Comparison of ENCODE assay signal across 8 cellular contexts in genomic region chr19:45179063-45179847, GRCh38. TPM values are rescaled to one million over a fixed set of nuclear protein-coding genes. Genes with fewer than 3 reads are reported as not detected.
DNase-seq lines count a peak whose midpoint lies in the region; ATAC-seq, FAIRE-seq and TF ChIP-seq lines count a peak whose summit lies in the region.

No MANE protein-coding gene starts in this region.

- H4K5ac ChIP-seq in H1 (ENCODE audit: insufficient read length, low read depth, low read length), result no peak overlapping the region

- no peak overlapping the region for H3K4ac ChIP-seq in H1 (replicated peaks; ENCODE audit: insufficient read length, low read depth, low read length)

- in situ Hi-C loops in HAP-1 (cut with MboI; ENCODE audit: low sequenced_read_pairs), result no loop called here

- H3K27me3 ChIP-seq in ACC112 (ENCODE audit: insufficient read depth, low read length), result no peaks in the 10 kb centered on the region
- no peaks in the 10 kb centered on the region for H3K27me3 ChIP-seq in HAP-1 (ENCODE audit: low read depth)
- H3K27me3 ChIP-seq in H1 (replicated peaks in 1 of 4; ENCODE audit: control insufficient read depth in 3 of 4, extremely low read depth in 1 of 4, insufficient read depth in 3 of 4, low read length in 3 of 4), result no peaks in the 10 kb centered on the region
- H3K27me3 ChIP-seq in muscle layer of duodenum (ENCODE audit: low read depth, low read length), result no peaks in the 10 kb centered on the region
- no peaks in the 10 kb centered on the region for H3K27me3 ChIP-seq in upper lobe of right lung

- no peak for TF ChIP-seq EP300 in H1 (IDR thresholded peaks at IDR 0.05; ENCODE audit: borderline replicate concordance in 1 of 2, low read depth in 2 of 2, low read length in 2 of 2)

- H3K18ac ChIP-seq in H1 (ENCODE audit: extremely low read depth, low read length), result no peak overlapping the region; the same call in 1 of the 2 replicates

- no peak for FAIRE-seq in H1 (lab: Jason Lieb, UNC)

- TF ChIP-seq POLR2A in H1 (IDR thresholded peaks at IDR 0.05; ENCODE audit: control extremely low read depth in 1 of 2, low read depth in 2 of 2, low read length in 2 of 2), result no peak

- peaks cover 2 to 3% of the 10 kb centered on the region in 2 experiments for H4K20me1 ChIP-seq in H1 (replicated peaks in 1 of 2; ENCODE audit: control insufficient read depth in 1 of 2, insufficient read depth in 2 of 2, low read length in 2 of 2)

- H3K36me3 ChIP-seq in ACC112 (ENCODE audit: insufficient read depth, low read length) (no peaks in the 10 kb centered on the region), HAP-1 (replicated peaks) (peaks cover 8% of the 10 kb centered on the region; the same call in 1 of the 2 replicates), H1 (ENCODE audit: control insufficient read depth in 2 of 4, insufficient read depth in 4 of 4, low read length in 3 of 4) (no peaks in the 10 kb centered on the region), muscle layer of duodenum (ENCODE audit: control insufficient read depth in 1 of 2, insufficient read depth in 2 of 2, low read length in 2 of 2) (peaks cover 5 to 7% of the 10 kb centered on the region in 2 donors), upper lobe of right lung (peaks cover 12% of the 10 kb centered on the region)

- ATAC-seq in WTC11 (no peak), upper lobe of right lung (no peak), HG03432 (IDR thresholded peaks at IDR 0.05; ENCODE audit: unreplicated experiment) (no peak)

- no peak overlapping the region for H2AK5ac ChIP-seq in H1 (ENCODE audit: low read depth, low read length)

- no peak overlapping the region for H2BK20ac ChIP-seq in H1 (ENCODE audit: low read length)

- POLR2A ChIA-PET in WTC11 (lab: Charles Lee) (interaction anchor here (0.6 to 2.5 kb wide), 6 partner anchors 8 to 590 kb away, joined by 3 to 14 read pairs (median 4); partner anchors contain the start of genes APOE, PPP1R37 and SIX5), H1 (lab: Charles Lee; ENCODE audit: partially characterized antibody) (interaction anchor here (1.0 to 2.5 kb wide), 9 partner anchors 8 to 132 kb away, joined by 3 to 14 read pairs (median 5); partner anchors contain the start of genes GEMIN7, NKPD1 and PPP1R37)

- H3K9ac ChIP-seq in H1 (replicated peaks in 1 of 4; ENCODE audit: extremely low read depth in 1 of 4, low read depth in 3 of 4, low read length in 3 of 4), result peak overlapping the region; percentile 16 to 54 (median 40)

- H3K79me1 ChIP-seq in H1 (ENCODE audit: low read depth, low read length), result peaks cover 7% of the 10 kb centered on the region

- peak overlapping the region; percentile 90 for H3K4me3 Mint-ChIP-seq in WTC11

- no peak overlapping the region for H2BK12ac ChIP-seq in H1 (ENCODE audit: low read depth, low read length)

- WGBS in H1 (ENCODE audit: extremely low coverage in 1 of 2, insufficient coverage in 1 of 2, insufficient read length in 1 of 2, insufficient replicate concordance in 2 of 2, low coverage in 1 of 2, low lambda C conversion rate in 2 of 2, missing lambda C conversion rate in 1 of 2), 2 experiments, result 4% methylated on average over 37 of the region's 92 CpGs; no CpG with 5 or more reads in 1 of the 2 experiments

- H3K79me2 ChIP-seq in ACC112 (ENCODE audit: control insufficient read depth, insufficient read depth, low read length, unreplicated experiment) (peaks cover 20% of the 10 kb centered on the region), H1 (ENCODE audit: control insufficient read depth in 1 of 2, insufficient read depth in 2 of 2, low read length in 2 of 2) (peaks cover 0 to 9% of the 10 kb centered on the region in 2 experiments; a peak in 1 of 4 replicates)

- H3K4me2 ChIP-seq in H1 (ENCODE audit: insufficient read depth in 1 of 2, low read depth in 2 of 2, low read length in 2 of 2), result peak overlapping the region; percentile 43 to 91

- peak in 1 of 2 experiments; percentile 56 for DNase-seq in HAP-1 (ENCODE audit: low spot score in 2 of 2)
- DNase-seq in WTC11 (ENCODE audit: low spot score), result no peak
- no peak for DNase-seq in H1 (ENCODE audit: low read depth in 1 of 2, low spot score in 2 of 2)
- DNase-seq in upper lobe of right lung, result peak; percentile 81
- DNase-seq in AG08395 (ENCODE audit: low spot score), result no peak

- H4K8ac ChIP-seq in H1 (ENCODE audit: extremely low read depth, insufficient read depth, low read length), result peak overlapping the region; percentile 52

- H3K9me3 ChIP-seq in HAP-1 (no peaks in the 10 kb centered on the region), H1 (ENCODE audit: insufficient read depth in 2 of 2, low read depth in 1 of 2, low read length in 1 of 2) (no peaks in the 10 kb centered on the region), muscle layer of duodenum (ENCODE audit: control insufficient read depth in 1 of 2, low read length in 2 of 2) (no peaks in the 10 kb centered on the region), upper lobe of right lung (no peaks in the 10 kb centered on the region)

- peak overlapping the region; percentile 61 for H3K56ac ChIP-seq in H1 (replicated peaks; ENCODE audit: insufficient read length, low read depth, low read length)

- no peak overlapping the region for H3K14ac ChIP-seq in H1 (ENCODE audit: insufficient read length)

- H2AFZ ChIP-seq in ACC112 (ENCODE audit: low read length, unreplicated experiment), result peak overlapping the region; percentile 89
- peak overlapping the region; percentile 97 for H2AFZ ChIP-seq in H1 (ENCODE audit: low read length)

- no peak overlapping the region for H2BK15ac ChIP-seq in H1 (ENCODE audit: low read length)

- H3K4me1 ChIP-seq in ACC112 (ENCODE audit: control insufficient read depth, insufficient read depth, low read length, unreplicated experiment) (peaks cover 4% of the 10 kb centered on the region), HAP-1 (peaks cover 4% of the 10 kb centered on the region), H1 (replicated peaks in 1 of 4; ENCODE audit: control insufficient read depth in 3 of 4, insufficient read depth in 4 of 4, low read length in 3 of 4) (peaks cover 0 to 5% (median 0%) of the 10 kb centered on the region in 4 experiments; a peak in 5 of 7 replicates), muscle layer of duodenum (ENCODE audit: control insufficient read depth in 1 of 2, insufficient read depth in 2 of 2, low read length in 2 of 2) (peaks cover 0 to 30% of the 10 kb centered on the region in 2 donors), upper lobe of right lung (peaks cover 23% of the 10 kb centered on the region)

- no peak overlapping the region for H3K23ac ChIP-seq in H1 (ENCODE audit: insufficient read length)

- H3K27me3 Mint-ChIP-seq in WTC11 (ENCODE audit: low read depth), result peaks cover 8% of the 10 kb centered on the region; the same call in 1 of the 2 replicates

- H3K4me3 ChIP-seq in ACC112 (ENCODE audit: low read depth, low read length) (peak overlapping the region; percentile 86), HAP-1 (peak overlapping the region; percentile 75), H1 (ENCODE audit: extremely low read depth in 1 of 4, insufficient read depth in 2 of 4, low read depth in 3 of 4, low read length in 4 of 4) (peak overlapping the region; percentile 68 to 97 (median 88)), muscle layer of duodenum (ENCODE audit: low read depth in 1 of 2, low read length in 2 of 2) (peak overlapping the region; percentile 74 to 82), upper lobe of right lung (peak overlapping the region; percentile 92)

- peak overlapping the region; percentile 89 for H3K27ac Mint-ChIP-seq in WTC11

- intact Hi-C loops in upper lobe of right lung (cut with DNase I), result no loop called here

- H2BK5ac ChIP-seq in H1 (ENCODE audit: low read depth, low read length), result no peak overlapping the region; the same call in 1 of the 2 replicates

- H4K91ac ChIP-seq in H1 (replicated peaks; ENCODE audit: insufficient read length, low read length), result no peak overlapping the region

- H3K23me2 ChIP-seq in H1 (ENCODE audit: low read depth, low read length), result peaks cover 9% of the 10 kb centered on the region

- H3K9me3 Mint-ChIP-seq in WTC11, result no peaks in the 10 kb centered on the region

- H2BK120ac ChIP-seq in H1 (replicated peaks; ENCODE audit: low read depth, low read length), result no peak overlapping the region

- TF ChIP-seq CTCF in WTC11 (IDR thresholded peaks at IDR 0.05) (no peak), H1 (IDR thresholded peaks at IDR 0.05; ENCODE audit: control extremely low read depth in 1 of 3, insufficient read depth in 1 of 3, low read depth in 1 of 3, low read length in 3 of 3) (no peak), upper lobe of right lung (IDR thresholded peaks at IDR 0.05) (no peak)

- H3K27ac ChIP-seq in ACC112 (ENCODE audit: low read depth, low read length) (peak overlapping the region; percentile 73), H1 (ENCODE audit: low read depth, low read length) (no peak overlapping the region; the same call in 1 of the 2 replicates), muscle layer of duodenum (ENCODE audit: low read length) (peak overlapping the region; percentile 79), upper lobe of right lung (peak overlapping the region; percentile 88)

- H3K36me3 Mint-ChIP-seq in WTC11, result no peaks in the 10 kb centered on the region

- no peak for TF ChIP-seq RAD21 in H1 (IDR thresholded peaks at IDR 0.05 in 1 of 2, conservative IDR thresholded peaks at IDR 0.05 in 1 of 2; ENCODE audit: low read depth in 2 of 2, low read length in 2 of 2)

- CTCF ChIA-PET in WTC11 (lab: Charles Lee) (interaction anchor here (0.6 to 2.4 kb wide), 30 partner anchors 8 to 591 kb away, joined by 3 to 73 read pairs (median 5); partner anchors contain the start of genes CLASRP, NKPD1 and PPP1R37), H1 (lab: Charles Lee; ENCODE audit: partially characterized antibody) (interaction anchor here (0.6 to 3.2 kb wide), 9 partner anchors 8 to 1090 kb away, joined by 3 to 17 read pairs (median 6); partner anchors contain the start of gene NKPD1)

- H3K4me1 Mint-ChIP-seq in WTC11, result peaks cover 8% of the 10 kb centered on the region; the same call in 1 of the 2 replicates

RNA-seq across cellular contexts. Expression of gene BLOC1S3, which starts 0.7 kb away (rescaled TPM):
- 9.0 to 10.8 TPM (median 10.0 TPM) in 3 replicates for total RNA-seq in WTC11 (2021)
- 6.0 and 8.0 TPM in 2 replicates for total RNA-seq in H1 (2021; fragmentation: NEBNext Ultra II Directional; extraction: Animal tissue kit (Norgen Biotek cat#: 25700))
- 6.1 and 7.6 TPM in 2 replicates for polyA plus RNA-seq in H1 (2011; rRNA removed)
- 3.2 TPM for polyA plus RNA-seq in H1 (2011; cell fraction: cytosol; rRNA removed)
- polyA plus RNA-seq in H1 (2011; cell fraction: nucleus; rRNA removed), result 5.1 TPM
- polyA plus RNA-seq in H1 (2012, experiment 1 of 2), result 4.5 to 6.2 TPM (median 5.0 TPM) in 4 replicates
- polyA plus RNA-seq in H1 (2012, experiment 2 of 2), result 3.8 TPM
- 5.2 TPM for polyA plus RNA-seq in H1 (2013, experiment 1 of 2)
- 6.0 TPM for polyA plus RNA-seq in H1 (2013, experiment 2 of 2)
- polyA minus RNA-seq in H1 (2011; rRNA and poly(A)+ RNA removed), result 4.8 and 6.4 TPM in 2 replicates
- polyA minus RNA-seq in H1 (2011; cell fraction: cytosol; rRNA and poly(A)+ RNA removed), result 4.0 TPM
- 8.1 TPM for polyA minus RNA-seq in H1 (2011; cell fraction: nucleus; rRNA and poly(A)+ RNA removed)
- total RNA-seq in upper lobe of right lung, result 17.8 TPM

RNA-seq across cellular contexts. Expression of gene TRAPPC6A, which starts 1.2 kb away (rescaled TPM):
- 59.7 to 75.8 TPM (median 67.1 TPM) in 3 replicates for total RNA-seq in WTC11 (2021)
- total RNA-seq in H1 (2021; fragmentation: NEBNext Ultra II Directional; extraction: Animal tissue kit (Norgen Biotek cat#: 25700)), result 30.5 and 31.8 TPM in 2 replicates
- 130 and 144 TPM in 2 replicates for polyA plus RNA-seq in H1 (2011; rRNA removed)
- 127 TPM for polyA plus RNA-seq in H1 (2011; cell fraction: cytosol; rRNA removed)
- polyA plus RNA-seq in H1 (2011; cell fraction: nucleus; rRNA removed), result 71.3 TPM
- polyA plus RNA-seq in H1 (2012, experiment 1 of 2), result 38.7 to 84.3 TPM (median 76.0 TPM) in 4 replicates
- 102 TPM for polyA plus RNA-seq in H1 (2012, experiment 2 of 2)
- 35.8 TPM for polyA plus RNA-seq in H1 (2013, experiment 1 of 2)
- polyA plus RNA-seq in H1 (2013, experiment 2 of 2), result 35.4 TPM
- 9.3 and 13.3 TPM in 2 replicates for polyA minus RNA-seq in H1 (2011; rRNA and poly(A)+ RNA removed)
- 17.0 TPM for polyA minus RNA-seq in H1 (2011; cell fraction: cytosol; rRNA and poly(A)+ RNA removed)
- 10.3 TPM for polyA minus RNA-seq in H1 (2011; cell fraction: nucleus; rRNA and poly(A)+ RNA removed)
- 16.9 TPM for total RNA-seq in upper lobe of right lung

RNA-seq across cellular contexts. Expression of gene NKPD1, which starts 18.5 kb away (rescaled TPM):
- total RNA-seq in WTC11 (2021) (0.57 to 1.1 TPM (median 0.76 TPM) in 3 replicates), upper lobe of right lung (not detected)
- 0.38 and 0.39 TPM in 2 replicates for total RNA-seq in H1 (2021; fragmentation: NEBNext Ultra II Directional; extraction: Animal tissue kit (Norgen Biotek cat#: 25700))
- 0.30 and 0.55 TPM in 2 replicates for polyA plus RNA-seq in H1 (2011; rRNA removed)
- 0.69 TPM for polyA plus RNA-seq in H1 (2011; cell fraction: cytosol; rRNA removed)
- polyA plus RNA-seq in H1 (2011; cell fraction: nucleus; rRNA removed), result 0.73 TPM
- polyA plus RNA-seq in H1 (2012, experiment 1 of 2), result 0.22 to 0.24 TPM (median 0.23 TPM) in 3 of 4 replicates, not detected in the other
- polyA plus RNA-seq in H1 (2012, experiment 2 of 2), result 0.20 TPM
- polyA plus RNA-seq in H1 (2013, experiment 1 of 2), result 0.22 TPM
- 0.26 TPM for polyA plus RNA-seq in H1 (2013, experiment 2 of 2)
- 0.22 and 0.32 TPM in 2 replicates for polyA minus RNA-seq in H1 (2011; rRNA and poly(A)+ RNA removed)
- not detected for polyA minus RNA-seq in H1 (2011; cell fraction: cytosol; rRNA and poly(A)+ RNA removed)
- polyA minus RNA-seq in H1 (2011; cell fraction: nucleus; rRNA and poly(A)+ RNA removed), result 0.80 TPM
